14 cellular contexts compared by ENCODE assay signal in genomic region chr5:89168766-89169165, GRCh38.
A peak's percentile ranks its signal among the peaks of the same experiment; 100 is the strongest.
DNase-seq lines count a peak whose midpoint lies in the region; ATAC-seq and TF ChIP-seq lines count a peak whose summit lies in the region.
"Had no signal": no experiment of that assay in that cellular context is flagged by ENCODE, and none has a peak within 500 bp of the region (broad histone marks: within the 10 kb centered on the region; RNA-seq: fewer than 3 reads in every experiment).

No MANE protein-coding gene starts in this region.

- H4K8ac ChIP-seq in neuronal stem cell (ENCODE audit: low read depth, low read length) = no peak overlapping the region

- no peak overlapping the region for H3K18ac ChIP-seq in neuronal stem cell (ENCODE audit: low read length)

- TF ChIP-seq CTCF in RWPE1 (conservative IDR thresholded peaks at IDR 0.05; ENCODE audit: low read depth) = no peak

- H3K9me3 ChIP-seq in neuronal stem cell (replicated peaks in 1 of 2; ENCODE audit: control insufficient read depth in 2 of 2, insufficient read depth in 1 of 2, low read depth in 1 of 2, low read length in 2 of 2) = no peaks in the 10 kb centered on the region
- H3K9me3 ChIP-seq: tibial nerve had no signal

- POLR2A ChIA-PET in RWPE1 (lab: Yijun Ruan, JAX; ENCODE audit: low non-redundant PET) = no interaction called here

- peaks cover 10 to 14% (median 13%) of the 10 kb centered on the region in 3 donors for H3K4me1 Mint-ChIP-seq in naive B cell

- H3K27ac ChIP-seq in RWPE1 = no peak overlapping the region
- no peak overlapping the region for H3K27ac ChIP-seq in neuronal stem cell (replicated peaks; ENCODE audit: low read length)
- H3K27ac ChIP-seq: tibial nerve had no signal

- H2BK5ac ChIP-seq in neuronal stem cell (ENCODE audit: low read length) = no peak overlapping the region

- CTCF ChIA-PET in RWPE1 (lab: Yijun Ruan, JAX) = no interaction called here

- H3K23ac ChIP-seq in neuronal stem cell (ENCODE audit: low read depth, low read length, poor library complexity) = no peak overlapping the region

- H3K27me3 ChIP-seq in neuronal stem cell (ENCODE audit: control insufficient read depth in 3 of 3, insufficient read depth in 3 of 3, low read depth in 1 of 3, low read length in 3 of 3) = no peaks in the 10 kb centered on the region
- H3K27me3 ChIP-seq: tibial nerve had no signal

- H3K9ac ChIP-seq in neuronal stem cell (ENCODE audit: low read depth, low read length, poor library complexity) = no peak overlapping the region

- no peak overlapping the region for H2AFZ ChIP-seq in neuronal stem cell (ENCODE audit: low read length)

- no peak overlapping the region for H2AK5ac ChIP-seq in neuronal stem cell (ENCODE audit: low read depth, low read length)

- H3K79me1 ChIP-seq in neuronal stem cell (ENCODE audit: low read depth, low read length) = no peaks in the 10 kb centered on the region

- peak overlapping the region in 4 of 8 donors; percentile 2 to 65 (median 7) for H3K4me3 Mint-ChIP-seq in naive B cell
- H3K4me3 Mint-ChIP-seq: effector memory CD8-positive, alpha-beta T cell; HFFc6 had no signal

- ATAC-seq in GM19023 (IDR thresholded peaks at IDR 0.05; ENCODE audit: unreplicated experiment) = peak; percentile 88
- ATAC-seq in GM21737 (IDR thresholded peaks at IDR 0.05; ENCODE audit: unreplicated experiment) = peak; percentile 84
- peak; percentile 66 for ATAC-seq in HG03108 (IDR thresholded peaks at IDR 0.05; ENCODE audit: unreplicated experiment)
- ATAC-seq in naive B cell (ENCODE audit: low read depth in 2 of 2) = peak; percentile 60 to 64
- ATAC-seq: effector memory CD8-positive, alpha-beta T cell had no signal

- H3K36me3 ChIP-seq in neuronal stem cell (replicated peaks in 1 of 2; ENCODE audit: control insufficient read depth in 2 of 2, insufficient read depth in 2 of 2, low read length in 2 of 2) = no peaks in the 10 kb centered on the region
- H3K36me3 ChIP-seq: tibial nerve had no signal

- H3K4me1 ChIP-seq in neuronal stem cell (ENCODE audit: control insufficient read depth in 2 of 2, insufficient read depth in 1 of 2, low read depth in 1 of 2, low read length in 2 of 2) = no peaks in the 10 kb centered on the region
- H3K4me1 ChIP-seq: tibial nerve had no signal

- peaks cover 3 to 12% (median 8%) of the 10 kb centered on the region in 7 donors for H3K9me3 Mint-ChIP-seq in naive B cell

- DNase-seq in naive B cell (peak; percentile 8), NCI-H526 treated with DMSO at 0.1 percent for 48 hours (lab: John Stamatoyannopoulos, UW) (no peak), RWPE1 (ENCODE audit: low spot score) (no peak), neuronal stem cell (ENCODE audit: low spot score) (no peak)
- no peak for DNase-seq in activated naive CD4-positive, alpha-beta T cell treated with Interleukin-2 at 50 U/mL for 16 hours
- DNase-seq: activated CD4-positive, alpha-beta T cell treated with anti-CD3 and anti-CD28 coated beads for 1 hour; activated T-cell treated with anti-CD3 and anti-CD28 coated beads, Interleukin-2, amount 50 U/mL, for 48 hours; effector memory CD8-positive, alpha-beta T cell; HFFc6; NCI-H1930 had no signal

- no CpG with 5 or more reads among the region's 3 CpGs for WGBS in neuronal stem cell (ENCODE audit: extremely low coverage in 2 of 2, insufficient read length in 2 of 2, insufficient replicate concordance in 1 of 2), 2 donors

- no peak overlapping the region for H2BK15ac ChIP-seq in neuronal stem cell (ENCODE audit: low read length)

- H3K14ac ChIP-seq in neuronal stem cell (ENCODE audit: low read length) = no peak overlapping the region

- H2BK12ac ChIP-seq in neuronal stem cell (ENCODE audit: low read length) = no peak overlapping the region

- no peak overlapping the region for H2BK120ac ChIP-seq in neuronal stem cell (ENCODE audit: low read depth, low read length)

- no peak overlapping the region for H4K91ac ChIP-seq in neuronal stem cell (ENCODE audit: low read depth, low read length, poor library complexity)

- no peaks in the 10 kb centered on the region for H3K27me3 Mint-ChIP-seq in naive B cell
- H3K27me3 Mint-ChIP-seq: effector memory CD8-positive, alpha-beta T cell had no signal

- no peak overlapping the region for H3K4ac ChIP-seq in neuronal stem cell (ENCODE audit: low read length)

- H3K4me2 ChIP-seq in neuronal stem cell (ENCODE audit: insufficient read depth, low read length, poor library complexity, severe bottlenecking) = no peak overlapping the region

- no peaks in the 10 kb centered on the region for H3K36me3 Mint-ChIP-seq in naive B cell

- H3K27ac Mint-ChIP-seq in naive B cell = peak overlapping the region in 3 of 6 donors; percentile 14 to 94 (median 55)
- H3K27ac Mint-ChIP-seq: effector memory CD8-positive, alpha-beta T cell; HFFc6 had no signal

- no peak overlapping the region for H3K4me3 ChIP-seq in neuronal stem cell (ENCODE audit: low read length in 2 of 2)
- H3K4me3 ChIP-seq: tibial nerve had no signal
